In genomic region chr16:29667755-29668154, GRCh38 we compare ENCODE assay signal across 1 cellular context.
TF ChIP-seq lines count a peak whose summit lies in the region.

No MANE protein-coding gene starts in this region.

TF ChIP-seq in HepG2, 621 proteins besides CTCF, POLR2A, EP300 and RAD21:
- TF ChIP-seq ZNF550 (CRISPR knock-in tag; IDR thresholded peaks at IDR 0.05; ENCODE audit: borderline replicate concordance), result no peak
- TF ChIP-seq, protein P1, sequence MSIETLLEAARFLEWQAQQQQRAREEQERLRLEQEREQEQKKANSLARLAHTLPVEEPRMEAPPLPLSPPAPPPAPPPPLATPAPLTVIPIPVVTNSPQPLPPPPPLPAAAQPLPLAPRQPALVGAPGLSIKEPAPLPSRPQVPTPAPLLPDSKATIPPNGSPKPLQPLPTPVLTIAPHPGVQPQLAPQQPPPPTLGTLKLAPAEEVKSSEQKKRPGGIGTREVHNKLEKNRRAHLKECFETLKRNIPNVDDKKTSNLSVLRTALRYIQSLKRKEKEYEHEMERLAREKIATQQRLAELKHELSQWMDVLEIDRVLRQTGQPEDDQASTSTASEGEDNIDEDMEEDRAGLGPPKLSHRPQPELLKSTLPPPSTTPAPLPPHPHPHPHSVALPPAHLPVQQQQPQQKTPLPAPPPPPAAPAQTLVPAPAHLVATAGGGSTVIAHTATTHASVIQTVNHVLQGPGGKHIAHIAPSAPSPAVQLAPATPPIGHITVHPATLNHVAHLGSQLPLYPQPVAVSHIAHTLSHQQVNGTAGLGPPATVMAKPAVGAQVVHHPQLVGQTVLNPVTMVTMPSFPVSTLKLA (IDR thresholded peaks at IDR 0.05), result peak; percentile 92
TF ChIP-seq in HepG2: peak in this region for 1.
